In genomic region chr1:203327684-203328457, GRCh38 we compare ENCODE assay signal across 7 cellular contexts. TPM values are rescaled to one million over a fixed set of nuclear protein-coding genes. Genes with fewer than 3 reads are reported as not detected.
DNase-seq lines count a peak whose midpoint lies in the region; ATAC-seq, FAIRE-seq and TF ChIP-seq lines count a peak whose summit lies in the region.

No MANE protein-coding gene starts in this region.

- POLR2A ChIA-PET in GM12878 (lab: Charles Lee): interaction anchor here (0.6 to 9.5 kb wide), 9 partner anchors 10 to 1991 kb away, joined by 3 to 395 read pairs (median 7); partner anchors contain the start of genes BTG2 and TMEM183A

- peaks cover 57% of the 10 kb centered on the region for H3K4me1 Mint-ChIP-seq in GM23338

- H3K27ac Mint-ChIP-seq in GM23338: peak overlapping the region; percentile 66

- no peak; the same call in 1 of the 2 replicates for TF ChIP-seq POLR2A in GM12878 (IDR thresholded peaks at IDR 0.05; ENCODE audit: low read depth, low read length)
- TF ChIP-seq POLR2A in gastrocnemius medialis (IDR thresholded peaks at IDR 0.05): no peak

- peak overlapping the region; percentile 85 for H3K27ac ChIP-seq in GM23338 (ENCODE audit: low read depth)
- peak overlapping the region; percentile 98 for H3K27ac ChIP-seq in GM12878 (ENCODE audit: control insufficient read depth, insufficient read depth)
- peak overlapping the region; percentile 78 to 90 (median 86) for H3K27ac ChIP-seq in gastrocnemius medialis

- H4K20me1 ChIP-seq in GM23338 (replicated peaks; ENCODE audit: insufficient read depth): no peaks in the 10 kb centered on the region
- H4K20me1 ChIP-seq in GM12878 (ENCODE audit: control insufficient read depth, insufficient read depth): no peaks in the 10 kb centered on the region

- H3K36me3 Mint-ChIP-seq in GM23338 (ENCODE audit: low read depth): no peaks in the 10 kb centered on the region

- H3K27me3 ChIP-seq in GM23338 (ENCODE audit: insufficient read depth): peaks cover 59% of the 10 kb centered on the region
- H3K27me3 ChIP-seq in GM12878 (replicated peaks in 1 of 2; ENCODE audit: control insufficient read depth in 2 of 2, insufficient read depth in 2 of 2, low read length in 1 of 2): no peaks in the 10 kb centered on the region
- H3K27me3 ChIP-seq in gastrocnemius medialis: no peaks in the 10 kb centered on the region

- DNase-seq in GM10266 (ENCODE audit: extremely low spot score) (peak; percentile 72), GM23338 (ENCODE audit: low spot score) (no peak), Kasumi-1 (lab: John Stamatoyannopoulos, UW) (peak; percentile 49 to 62), T follicular helper cell (ENCODE audit: low read depth) (peak; percentile 75), GM12878 (ENCODE audit: low read depth, low spot score) (no peak), iPS DF 19.7 (ENCODE audit: low read depth, low spot score) (peak; percentile 30), gastrocnemius medialis (peak; percentile 53 to 71)

- BruUV-seq in GM12878 (replicated peaks; lab: Mats Ljungman, UMichigan): no TSS peak

- in situ Hi-C loops in GM12878 (cut with MboI): no loop called here
- in situ Hi-C loops in gastrocnemius medialis (cut with MboI; ENCODE audit: low sequenced_read_pairs in 4 of 4): loop anchor here in 1 of 4 donors (5.0 kb wide), 1 partner anchor 56 kb away; no protein-coding TSS in a partner anchor

- SMC1A ChIA-PET in GM12878 (lab: Charles Lee; ENCODE audit: uncharacterized antibody, unreplicated experiment): interaction anchor here (0.8 to 9.8 kb wide), 6 partner anchors 10 to 112 kb away, joined by 3 to 590 read pairs (median 85); partner anchors contain the start of gene BTG2

- peak; percentile 44 for TF ChIP-seq RAD21 in GM12878 (IDR thresholded peaks at IDR 0.05; ENCODE audit: insufficient read depth, low read depth, low read length)

- TF ChIP-seq EP300 in GM12878 (IDR thresholded peaks at IDR 0.05; ENCODE audit: borderline replicate concordance in 1 of 2, control insufficient read depth in 1 of 2, low read depth in 2 of 2, low read length in 2 of 2): no peak

- H3K36me3 ChIP-seq in GM23338 (ENCODE audit: insufficient read depth) (no peaks in the 10 kb centered on the region), GM12878 (ENCODE audit: control insufficient read depth in 2 of 2, insufficient read depth in 2 of 2, low read length in 1 of 2) (no peaks in the 10 kb centered on the region), gastrocnemius medialis (no peaks in the 10 kb centered on the region)

- TF ChIP-seq CTCF in GM10266 (IDR thresholded peaks at IDR 0.05; ENCODE audit: control insufficient read depth, insufficient read depth, low read depth, missing control alignments) (peak; percentile 67), GM23338 (conservative IDR thresholded peaks at IDR 0.05; ENCODE audit: low read depth in 2 of 2) (peak; percentile 47 to 60), GM12878 (IDR thresholded peaks at IDR 0.05 in 2 of 3, conservative IDR thresholded peaks at IDR 0.05 in 1 of 3; ENCODE audit: control insufficient read depth in 2 of 3, extremely low read depth in 1 of 3, insufficient read depth in 1 of 3, low read depth in 3 of 3, low read length in 3 of 3) (peak; percentile 24 to 71 (median 39); a peak in 4 of 6 replicates), gastrocnemius medialis (IDR thresholded peaks at IDR 0.05 in 4 of 5, conservative IDR thresholded peaks at IDR 0.05 in 1 of 5) (peak; percentile 39 to 67 (median 65))

- H3K79me2 ChIP-seq in GM23338 (replicated peaks; ENCODE audit: insufficient read depth) (no peaks in the 10 kb centered on the region), GM12878 (ENCODE audit: control insufficient read depth, insufficient read depth, low read length) (peaks cover 14% of the 10 kb centered on the region)

- H3K9me3 ChIP-seq in GM12878 (replicated peaks; ENCODE audit: control insufficient read depth, insufficient read depth, low read length): no peaks in the 10 kb centered on the region
- H3K9me3 ChIP-seq in gastrocnemius medialis: no peaks in the 10 kb centered on the region

- H3F3A ChIP-seq in GM23338 (replicated peaks; ENCODE audit: low read depth): peaks cover 6% of the 10 kb centered on the region; the same call in 1 of the 2 replicates

- no peak for FAIRE-seq in GM12878 (lab: Jason Lieb, UNC)

- under 1% methylated on average over 31 of the region's 31 CpGs for whole genome bisulfite sequencing in GM12878 (ENCODE audit: insufficient coverage, insufficient replicate concordance, low lambda C conversion rate, missing lambda C conversion rate)

- H3K4me3 Mint-ChIP-seq in GM23338: peak overlapping the region; percentile 69

- H3K4me1 ChIP-seq in GM23338 (ENCODE audit: insufficient read depth) (peaks cover 37% of the 10 kb centered on the region), GM12878 (ENCODE audit: control insufficient read depth, insufficient read depth, low read length) (peaks cover 54% of the 10 kb centered on the region), gastrocnemius medialis (peaks cover 23 to 25% of the 10 kb centered on the region in 2 donors)

- intact Hi-C loops in GM12878 (cut with micrococcal nuclease; ENCODE audit: unreplicated experiment) (loop anchor here (1.0 kb wide), 2 partner anchors 22 to 55 kb away; no protein-coding TSS in a partner anchor), gastrocnemius medialis (cut with DNase I; ENCODE audit: low total_unique reads) (loop anchor here (1.0 to 5.0 kb wide), 3 partner anchors 21 to 291 kb away; no protein-coding TSS in a partner anchor)

- ATAC-seq in GM23338 (peak; percentile 58), GM12878 (peak; percentile 54), gastrocnemius medialis (peak; percentile 75 to 77)

- peak overlapping the region; percentile 87 for H2AFZ ChIP-seq in GM23338
- peak overlapping the region; percentile 87 for H2AFZ ChIP-seq in GM12878 (ENCODE audit: control insufficient read depth, low read depth, low read length)

- H3K4me2 ChIP-seq in GM23338: peak overlapping the region; percentile 77
- peak overlapping the region; percentile 91 for H3K4me2 ChIP-seq in GM12878 (ENCODE audit: control insufficient read depth, insufficient read depth)

- RAD21 ChIA-PET in GM12878 (lab: Charles Lee; ENCODE audit: unreplicated experiment): interaction anchor here (0.6 to 9.5 kb wide), 10 partner anchors 9 to 149 kb away, joined by 3 to 541 read pairs (median 12); partner anchors contain the start of gene BTG2

- H3K9me2 ChIP-seq in GM23338 (ENCODE audit: insufficient read depth): no peaks in the 10 kb centered on the region

- CTCF ChIA-PET in GM12878 (lab: Yijun Ruan, JAX): interaction anchor here (1.0 to 10.0 kb wide), 9 partner anchors 11 to 64 kb away, joined by 4 to 281 read pairs (median 52); partner anchors contain the start of gene BTG2

- H3K9ac ChIP-seq in GM12878 (ENCODE audit: control insufficient read depth, insufficient read depth, low read length): peak overlapping the region; percentile 87

- H3K27me3 Mint-ChIP-seq in GM23338 (ENCODE audit: insufficient read depth, low read depth, poor library complexity): peaks cover 24% of the 10 kb centered on the region

- no peaks in the 10 kb centered on the region for H3K9me3 Mint-ChIP-seq in GM23338

- H3K4me3 ChIP-seq in GM23338 (peak overlapping the region; percentile 57), GM12878 (peak overlapping the region; percentile 46; the same call in 1 of the 2 replicates), gastrocnemius medialis (peak overlapping the region; percentile 48 to 66 (median 62))

RNA-seq across cellular contexts. Expression of gene BTG2, which starts 22.6 kb away (rescaled TPM):
- 7.8 and 9.1 TPM in 2 replicates for total RNA-seq in GM23338 (2014; rRNA removed; shearing (Covaris generic))
- polyA plus RNA-seq in GM23338 (2016; fragmentation: Nextera tagmentation; extraction: Ambion mirVana) (5.7 and 6.3 TPM in 2 replicates), GM12878 (2011; rRNA removed) (131 and 136 TPM in 2 replicates), GM12878 (2014; fragmentation: Illumina TruSeq; extraction: Trizol) (93.3 and 104 TPM in 2 replicates), GM12878 (2014; fragmentation: Nextera tagmentation; extraction: Ambion mirVana) (10 to 100 TPM; 23.3 to 37.2 TPM), GM12878 (2014; rRNA removed) (160 and 187 TPM in 2 replicates), GM12878 (2016; fragmentation: Nextera tagmentation; extraction: Ambion mirVana) (100 to 1,000 TPM in 1 of 2 experiments, 10 to 100 TPM in 1; 91.0 to 103 TPM)
- 76.6 and 80.8 TPM in 2 replicates for total RNA-seq in GM12878 (2013; cell fraction: nucleolus; rRNA removed)
- total RNA-seq in GM12878 (2014; rRNA removed) (127 and 144 TPM in 2 replicates), GM12878 (2014; rRNA removed; fragmentation: Illumina TruSeq; extraction: Trizol) (66.4 and 68.1 TPM in 2 replicates), GM12878 (2021) (109 TPM in 2 replicates), gastrocnemius medialis (100 to 1,000 TPM in 1 of 4 donors, 10 to 100 TPM in 3; 48.0 to 286 (median 74.9) TPM)
- polyA plus RNA-seq in GM12878 (2011; ENCODE audit: low read depth): 33.7 TPM
- 145 and 154 TPM in 2 replicates for polyA plus RNA-seq in GM12878 (2011; cell fraction: cytosol; rRNA removed)
- polyA plus RNA-seq in GM12878 (2011; cell fraction: nucleus; rRNA removed): 101 and 145 TPM in 2 replicates
- polyA plus RNA-seq in GM12878 (2012): 41.9 and 88.4 TPM in 2 replicates
- polyA minus RNA-seq in GM12878 (2011; rRNA and poly(A)+ RNA removed): 90.9 and 155 TPM in 2 replicates
- polyA minus RNA-seq in GM12878 (2011; cell fraction: cytosol; rRNA and poly(A)+ RNA removed): 84.2 and 93.8 TPM in 2 replicates
- polyA minus RNA-seq in GM12878 (2011; cell fraction: nucleus; rRNA and poly(A)+ RNA removed): 110 and 138 TPM in 2 replicates

RNA-seq across cellular contexts. Expression of gene FMOD, which starts 23.1 kb away (rescaled TPM):
- 0.31 and 1.3 TPM in 2 replicates for total RNA-seq in GM23338 (2014; rRNA removed; shearing (Covaris generic))
- polyA plus RNA-seq in GM23338 (2016; fragmentation: Nextera tagmentation; extraction: Ambion mirVana) (0.27 TPM in 1 of 2 replicates, not detected in the other), GM12878 (2011; rRNA removed) (0.11 and 0.27 TPM in 2 replicates), GM12878 (2014; fragmentation: Illumina TruSeq; extraction: Trizol) (0.03 TPM in 1 of 2 replicates, not detected in the other), GM12878 (2014; fragmentation: Nextera tagmentation; extraction: Ambion mirVana) (not detected), GM12878 (2014; rRNA removed) (not detected in 2 replicates), GM12878 (2016; fragmentation: Nextera tagmentation; extraction: Ambion mirVana) (not detected)
- total RNA-seq in GM12878 (2013; cell fraction: nucleolus; rRNA removed): 0.17 TPM in 1 of 2 replicates, not detected in the other
- total RNA-seq in GM12878 (2014; rRNA removed) (not detected in 2 replicates), GM12878 (2014; rRNA removed; fragmentation: Illumina TruSeq; extraction: Trizol) (not detected in 2 replicates), GM12878 (2021) (0.19 and 0.26 TPM in 2 replicates), gastrocnemius medialis (10 to 100 TPM in 1 of 4 donors, 1 to 10 TPM in 3; 6.3 to 15.8 (median 7.8) TPM)
- polyA plus RNA-seq in GM12878 (2011; ENCODE audit: low read depth): 0.08 TPM
- 0.13 and 0.15 TPM in 2 replicates for polyA plus RNA-seq in GM12878 (2011; cell fraction: cytosol; rRNA removed)
- polyA plus RNA-seq in GM12878 (2011; cell fraction: nucleus; rRNA removed): 0.06 and 0.07 TPM in 2 replicates
- 0.07 TPM in 1 of 2 replicates, not detected in the other for polyA plus RNA-seq in GM12878 (2012)
- 0.10 TPM in 1 of 2 replicates, not detected in the other for polyA minus RNA-seq in GM12878 (2011; rRNA and poly(A)+ RNA removed)
- polyA minus RNA-seq in GM12878 (2011; cell fraction: cytosol; rRNA and poly(A)+ RNA removed): not detected in 2 replicates
- polyA minus RNA-seq in GM12878 (2011; cell fraction: nucleus; rRNA and poly(A)+ RNA removed): 0.12 TPM in 1 of 2 replicates, not detected in the other

Comparison
In these comparisons a context has a peak if more than half of its experiments do, and no peak if none do; other contexts are left out.
1. DNase-seq: peak in GM10266 (single experiment), Kasumi-1 (2 of 2), T follicular helper cell (single experiment), iPS DF 19.7 (single experiment) and gastrocnemius medialis (2 of 2); none in GM23338 (single experiment) and GM12878 (single experiment).
2. Peak in every context shown above with its lines, with median percentiles within 50 percentile points of each other: CTCF ChIP-seq, ATAC-seq, H3K27ac ChIP-seq and H3K4me3 ChIP-seq.